Comparison of ENCODE assay signal across 1 cellular context in genomic region chr14:60653709-60654161, GRCh38.
TF ChIP-seq lines count a peak whose summit lies in the region.

No MANE protein-coding gene starts in this region.

TF ChIP-seq in GM12878, 131 proteins besides CTCF, POLR2A, EP300 and RAD21:
- no peak for TF ChIP-seq ATF3 (IDR thresholded peaks at IDR 0.05; ENCODE audit: borderline replicate concordance, extremely low read depth, low read depth, low read length)
- TF ChIP-seq EZH2 (IDR thresholded peaks at IDR 0.05; ENCODE audit: borderline replicate concordance, control insufficient read depth, low read depth, low read length), result 0 out of 2 replicates have a peak, but pooled peaks have one; percentile 22
